In genomic region chrX:119753001-119753400, GRCh38 we compare ENCODE assay signal across 21 cellular contexts. TPM values are rescaled to one million over a fixed set of nuclear protein-coding genes. Genes with fewer than 3 reads are reported as not detected.
DNase-seq lines count a peak whose midpoint lies in the region; FAIRE-seq and TF ChIP-seq lines count a peak whose summit lies in the region.
"Had no signal": no experiment of that assay in that cellular context is flagged by ENCODE, and none has a peak within 500 bp of the region (broad histone marks: within the 10 kb centered on the region; RNA-seq: fewer than 3 reads in every experiment).

No MANE protein-coding gene starts in this region.

- no peak for TF ChIP-seq CTCF in progenitor cell of endocrine pancreas (IDR thresholded peaks at IDR 0.05; ENCODE audit: unreplicated experiment)

- WGBS in mesendoderm (ENCODE audit: extremely low coverage, insufficient coverage, low lambda C conversion rate) = no CpG with 5 or more reads among the region's 3 CpGs
- WGBS in small intestine, 3 donors = 89 to 98% (median 94%) methylated on average over 3 of the region's 3 CpGs

- no peaks in the 10 kb centered on the region for H3K79me2 ChIP-seq in mesendoderm (ENCODE audit: control insufficient read depth, insufficient read depth, low read length)

- no peak overlapping the region for H3K4ac ChIP-seq in mesendoderm (ENCODE audit: low read depth, low read length)

- no peaks in the 10 kb centered on the region for H3K27me3 Mint-ChIP-seq in T-helper 2 cell treated with Interferon-gamma antibody and Interleukin-4, amounts not matched to agents 5 μg/mL and 100 μg/mL, for 36 hours (ENCODE audit: low read depth)
- H3K27me3 Mint-ChIP-seq in activated CD4-positive, alpha-beta memory T cell treated with anti-CD3 and anti-CD28 coated beads, Interleukin-2, amount 10 ng/mL, durations not matched to agents 7 days and 5 days = no peaks in the 10 kb centered on the region
- H3K27me3 Mint-ChIP-seq in progenitor cell of endocrine pancreas = no peaks in the 10 kb centered on the region
- H3K27me3 Mint-ChIP-seq: B cell had no signal

- CTCF ChIA-PET in activated CD4-positive, alpha-beta memory T cell treated with anti-CD3 and anti-CD28 coated beads, Interleukin-2, amount 10 ng/mL, durations not matched to agents 7 days and 5 days (lab: Charles Lee) = interaction anchor here (0.6 to 2.4 kb wide), 7 partner anchors 8 to 117 kb away, joined by 3 to 8 read pairs (median 3); partner anchors contain the start of gene RPL39

- no peak overlapping the region for H3K4me3 Mint-ChIP-seq in T-helper 2 cell treated with Interferon-gamma antibody and Interleukin-4, amounts not matched to agents 5 μg/mL and 100 μg/mL, for 36 hours
- no peak overlapping the region for H3K4me3 Mint-ChIP-seq in activated CD4-positive, alpha-beta memory T cell treated with anti-CD3 and anti-CD28 coated beads, Interleukin-2, amount 10 ng/mL, durations not matched to agents 7 days and 5 days
- no peak overlapping the region for H3K4me3 Mint-ChIP-seq in progenitor cell of endocrine pancreas (ENCODE audit: low read depth)
- H3K4me3 Mint-ChIP-seq: B cell had no signal

- no peak for DNase-seq in T-helper 2 cell treated with Interferon-gamma antibody and Interleukin-4, amounts not matched to agents 5 μg/mL and 100 μg/mL, for 36 hours (ENCODE audit: low spot score)
- DNase-seq in T-helper 2 cell = no peak
- peak; percentile 95 for DNase-seq in ELF-1 (ENCODE audit: low read depth, low spot score)
- DNase-seq in activated CD4-positive, alpha-beta memory T cell treated with anti-CD3 and anti-CD28 coated beads, Interleukin-2, amount 10 ng/mL, durations not matched to agents 7 days and 5 days = no peak
- peak; percentile 70 for DNase-seq in mesendoderm
- DNase-seq in small intestine = no peak
- DNase-seq in progenitor cell of endocrine pancreas (ENCODE audit: low spot score, unreplicated experiment) = no peak
- no peak for DNase-seq in NCI-H1694 (lab: John Stamatoyannopoulos, UW)
- DNase-seq: 8988T; activated CD4-positive, CD25-positive, alpha-beta regulatory T cell treated with anti-CD3 and anti-CD28 coated beads, Interleukin-2, amount 50 U/mL, for 72 hours; NCI-H1417 treated with DMSO at 0.1 percent for 48 hours; pancreas; T1000 had no signal

- no peaks in the 10 kb centered on the region for H3K36me3 ChIP-seq in mesendoderm (ENCODE audit: control insufficient read depth, insufficient read depth, low read length)
- H3K36me3 ChIP-seq in small intestine (ENCODE audit: control insufficient read depth in 2 of 2, insufficient read depth in 2 of 2, low read length in 2 of 2) = no peaks in the 10 kb centered on the region
- H3K36me3 ChIP-seq: adrenal gland, pancreas had no signal

- H3K56ac ChIP-seq in mesendoderm (ENCODE audit: low read length) = no peak overlapping the region

- H3K4me3 ChIP-seq in mesendoderm (ENCODE audit: low read length) (no peak overlapping the region), small intestine (ENCODE audit: low read depth in 1 of 2, low read length in 2 of 2) (no peak overlapping the region)
- H3K4me3 ChIP-seq: adrenal gland, pancreas had no signal

- H3K18ac ChIP-seq in mesendoderm (ENCODE audit: low read length) = no peak overlapping the region

- H4K8ac ChIP-seq in mesendoderm (ENCODE audit: low read depth, low read length) = no peak overlapping the region

- peaks cover 31% of the 10 kb centered on the region for H3K4me1 Mint-ChIP-seq in T-helper 2 cell treated with Interferon-gamma antibody and Interleukin-4, amounts not matched to agents 5 μg/mL and 100 μg/mL, for 36 hours (ENCODE audit: low read depth)
- peaks cover 44% of the 10 kb centered on the region for H3K4me1 Mint-ChIP-seq in activated CD4-positive, alpha-beta memory T cell treated with anti-CD3 and anti-CD28 coated beads, Interleukin-2, amount 10 ng/mL, durations not matched to agents 7 days and 5 days
- H3K4me1 Mint-ChIP-seq in progenitor cell of endocrine pancreas (ENCODE audit: low read depth) = peaks cover 10% of the 10 kb centered on the region

- no peak overlapping the region for H2BK5ac ChIP-seq in mesendoderm (ENCODE audit: low read length)

- peak overlapping the region; percentile 94 for H3K27ac Mint-ChIP-seq in T-helper 2 cell treated with Interferon-gamma antibody and Interleukin-4, amounts not matched to agents 5 μg/mL and 100 μg/mL, for 36 hours
- H3K27ac Mint-ChIP-seq in activated CD4-positive, alpha-beta memory T cell treated with anti-CD3 and anti-CD28 coated beads, Interleukin-2, amount 10 ng/mL, durations not matched to agents 7 days and 5 days = peak overlapping the region; percentile 100
- H3K27ac Mint-ChIP-seq in progenitor cell of endocrine pancreas = no peak overlapping the region

- H4K5ac ChIP-seq in mesendoderm (ENCODE audit: low read length) = no peak overlapping the region

- POLR2A ChIA-PET in activated CD4-positive, alpha-beta memory T cell treated with anti-CD3 and anti-CD28 coated beads, Interleukin-2, amount 10 ng/mL, durations not matched to agents 7 days and 5 days (lab: Charles Lee) = interaction anchor here (1.0 to 7.9 kb wide), 5 partner anchors 38 to 284 kb away, joined by 3 to 75 read pairs (median 4); partner anchors contain the start of genes RPL39 and SEPTIN6

- H2BK120ac ChIP-seq in mesendoderm (ENCODE audit: low read depth, low read length) = no peak overlapping the region

- H3K4me1 ChIP-seq in mesendoderm (ENCODE audit: control insufficient read depth, low read depth, low read length) = no peaks in the 10 kb centered on the region
- peaks cover 0 to 3% of the 10 kb centered on the region in 2 donors for H3K4me1 ChIP-seq in small intestine (ENCODE audit: control insufficient read depth in 2 of 2, insufficient read depth in 1 of 2, low read depth in 1 of 2, low read length in 1 of 2)
- H3K4me1 ChIP-seq: adrenal gland, foreskin keratinocyte, pancreas had no signal

- no peaks in the 10 kb centered on the region for H3K79me1 ChIP-seq in mesendoderm (ENCODE audit: low read length)

- no peaks in the 10 kb centered on the region for H3K9me3 Mint-ChIP-seq in T-helper 2 cell treated with Interferon-gamma antibody and Interleukin-4, amounts not matched to agents 5 μg/mL and 100 μg/mL, for 36 hours
- H3K9me3 Mint-ChIP-seq in activated CD4-positive, alpha-beta memory T cell treated with anti-CD3 and anti-CD28 coated beads, Interleukin-2, amount 10 ng/mL, durations not matched to agents 7 days and 5 days = no peaks in the 10 kb centered on the region
- peaks cover 11% of the 10 kb centered on the region for H3K9me3 Mint-ChIP-seq in progenitor cell of endocrine pancreas (ENCODE audit: low read depth)

- H3K4me2 ChIP-seq in mesendoderm (ENCODE audit: low read length) = no peak overlapping the region

- no peak for FAIRE-seq in small intestine (lab: Jason Lieb, UNC)
- FAIRE-seq: H54 had no signal

- no peaks in the 10 kb centered on the region for H3K27me3 ChIP-seq in mesendoderm (ENCODE audit: insufficient read depth, low read length, poor library complexity)
- no peaks in the 10 kb centered on the region for H3K27me3 ChIP-seq in small intestine (ENCODE audit: control insufficient read depth in 2 of 2, insufficient read depth in 2 of 2, low read length in 2 of 2)
- H3K27me3 ChIP-seq: adrenal gland, foreskin keratinocyte, pancreas had no signal

- H3K27ac ChIP-seq in mesendoderm (ENCODE audit: low read depth, low read length) (no peak overlapping the region), small intestine (ENCODE audit: low read depth in 1 of 2, low read length in 1 of 2) (no peak overlapping the region)
- H3K27ac ChIP-seq: adrenal gland, foreskin keratinocyte, pancreas had no signal

- no peaks in the 10 kb centered on the region for H3K9me3 ChIP-seq in small intestine (ENCODE audit: control insufficient read depth, low read depth)
- H3K9me3 ChIP-seq: adrenal gland, pancreas had no signal

- H3K23ac ChIP-seq in mesendoderm (ENCODE audit: low read length) = no peak overlapping the region

- no peak overlapping the region for H2AK5ac ChIP-seq in mesendoderm (ENCODE audit: low read length)

- H2BK15ac ChIP-seq in mesendoderm (replicated peaks; ENCODE audit: low read depth) = no peak overlapping the region

- no peak overlapping the region for H3K9ac ChIP-seq in mesendoderm (ENCODE audit: low read length)

- H3K36me3 Mint-ChIP-seq in T-helper 2 cell treated with Interferon-gamma antibody and Interleukin-4, amounts not matched to agents 5 μg/mL and 100 μg/mL, for 36 hours (ENCODE audit: low read depth) = no peaks in the 10 kb centered on the region
- no peaks in the 10 kb centered on the region for H3K36me3 Mint-ChIP-seq in activated CD4-positive, alpha-beta memory T cell treated with anti-CD3 and anti-CD28 coated beads, Interleukin-2, amount 10 ng/mL, durations not matched to agents 7 days and 5 days (ENCODE audit: low read depth)
- H3K36me3 Mint-ChIP-seq in progenitor cell of endocrine pancreas (ENCODE audit: insufficient read depth) = no peaks in the 10 kb centered on the region
- H3K36me3 Mint-ChIP-seq: naive B cell had no signal

RNA-seq across cellular contexts. Expression of gene SOWAHD, which starts 5.4 kb away (rescaled TPM):
- total RNA-seq in activated CD4-positive, alpha-beta memory T cell treated with anti-CD3 and anti-CD28 coated beads, Interleukin-2, amount 10 ng/mL, durations not matched to agents 7 days and 5 days = 1 to 10 TPM; 1.9 TPM
- polyA plus RNA-seq in mesendoderm (2013, experiment 1 of 2) = 0.28 TPM
- polyA plus RNA-seq in mesendoderm (2013, experiment 2 of 2) = 0.20 TPM
- 1 to 10 TPM; 3.3 to 5.4 (median 4.5) TPM for polyA plus RNA-seq in small intestine
- 0.69 and 0.91 TPM in 2 replicates for total RNA-seq in progenitor cell of endocrine pancreas
- total RNA-seq: dermis microvascular lymphatic vessel endothelial cell, epithelial cell of proximal tubule, kidney epithelial cell had no signal

RNA-seq across cellular contexts. Expression of gene RPL39, which starts 38.4 kb away (rescaled TPM):
- 1,000 to 10,000 TPM; 2,056 to 2,070 TPM for total RNA-seq in activated CD4-positive, alpha-beta memory T cell treated with anti-CD3 and anti-CD28 coated beads, Interleukin-2, amount 10 ng/mL, durations not matched to agents 7 days and 5 days
- polyA plus RNA-seq in mesendoderm (2013, experiment 1 of 2) = 6,113 TPM
- polyA plus RNA-seq in mesendoderm (2013, experiment 2 of 2) = 6,038 TPM
- 1,000 to 10,000 TPM; 3,763 to 8,743 (median 6,656) TPM for polyA plus RNA-seq in small intestine
- 2,140 and 2,224 TPM in 2 replicates for total RNA-seq in progenitor cell of endocrine pancreas

Comparison
In these comparisons a context has a peak if more than half of its experiments do, and no peak if none do; other contexts are left out.
1. DNase-seq: peak in ELF-1 (single experiment) and mesendoderm (single experiment); none in T-helper 2 cell treated with Interferon-gamma antibody and Interleukin-4, amounts not matched to agents 5 μg/mL and 100 μg/mL, for 36 hours (single experiment), T-helper 2 cell (0 of 5), activated CD4-positive, alpha-beta memory T cell treated with anti-CD3 and anti-CD28 coated beads, Interleukin-2, amount 10 ng/mL, durations not matched to agents 7 days and 5 days (single experiment), small intestine (single experiment), progenitor cell of endocrine pancreas (single experiment) and NCI-H1694 (single experiment).